Comparison of ENCODE assay signal across 18 cellular contexts in the genomic region with DNA sequence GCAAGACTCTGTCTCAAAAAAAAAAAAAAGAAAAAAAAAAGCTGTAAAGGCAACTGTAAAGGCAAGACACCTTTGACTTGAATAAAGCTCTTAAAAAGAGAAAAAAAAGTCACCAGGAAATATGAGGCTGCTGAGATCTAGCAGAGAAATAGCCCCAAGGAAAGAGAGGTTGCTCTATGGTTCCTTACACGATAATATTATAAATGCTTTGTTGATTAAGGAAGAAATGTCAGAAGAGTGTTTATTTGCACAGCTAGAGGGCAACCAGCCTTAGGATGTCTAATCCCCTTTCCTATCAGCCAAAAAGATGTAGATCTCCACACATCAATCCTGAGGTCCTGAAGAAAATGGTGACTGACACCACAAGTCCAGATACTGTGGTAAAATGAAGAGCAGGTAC. TPM values are rescaled to one million over a fixed set of nuclear protein-coding genes. Genes with fewer than 3 reads are reported as not detected.
A peak's percentile ranks its signal among the peaks of the same experiment; 100 is the strongest.
DNase-seq lines count a peak whose midpoint lies in the region; ATAC-seq and TF ChIP-seq lines count a peak whose summit lies in the region.
"Had no signal": no experiment of that assay in that cellular context is flagged by ENCODE, and none has a peak within 500 bp of the region (broad histone marks: within the 10 kb centered on the region; RNA-seq: fewer than 3 reads in every experiment).

No MANE protein-coding gene starts in this region.

- no peak overlapping the region for H3K4me3 Mint-ChIP-seq in stimulated activated memory B cell treated with anti-CD40 and anti-IgM and Interleukin-4, amounts not matched to agents 10 μg/mL and 1 μg/mL and 100 μg/mL, for 72 hours
- H3K4me3 Mint-ChIP-seq: activated CD4-positive, alpha-beta T cell treated with anti-CD3 and anti-CD28 coated beads, Interleukin-2, amount 10 ng/mL, durations not matched to agents 24 days and 14 days had no signal

- no peak overlapping the region for H3K4ac ChIP-seq in mesenchymal stem cell (ENCODE audit: low read depth in 1 of 2, low read length in 2 of 2)

- intact Hi-C loops in ascending aorta (cut with DNase I): no loop called here

- no peaks in the 10 kb centered on the region for H3K9me3 Mint-ChIP-seq in stimulated activated memory B cell treated with anti-CD40 and anti-IgM and Interleukin-4, amounts not matched to agents 10 μg/mL and 1 μg/mL and 100 μg/mL, for 72 hours
- H3K9me3 Mint-ChIP-seq: activated CD4-positive, alpha-beta T cell treated with anti-CD3 and anti-CD28 coated beads, Interleukin-2, amount 10 ng/mL, durations not matched to agents 24 days and 14 days had no signal

- H2BK12ac ChIP-seq in mesenchymal stem cell (ENCODE audit: low read length in 2 of 2): no peak overlapping the region

- peaks cover 53% of the 10 kb centered on the region for H3K27me3 Mint-ChIP-seq in stimulated activated memory B cell treated with anti-CD40 and anti-IgM and Interleukin-4, amounts not matched to agents 10 μg/mL and 1 μg/mL and 100 μg/mL, for 72 hours

- no peak overlapping the region for H2BK120ac ChIP-seq in mesenchymal stem cell (ENCODE audit: low read depth, low read length)

- peak overlapping the region in 1 of 2 experiments; percentile 85 for H3K18ac ChIP-seq in mesenchymal stem cell (ENCODE audit: low read depth in 1 of 2, low read length in 2 of 2)

- peak overlapping the region; percentile 69 for H3K9ac ChIP-seq in mesenchymal stem cell (ENCODE audit: low read length)

- no peak for ATAC-seq in stimulated activated memory B cell treated with anti-CD40 and anti-IgM and Interleukin-4, amounts not matched to agents 10 μg/mL and 1 μg/mL and 100 μg/mL, for 72 hours
- ATAC-seq in GM21447 (IDR thresholded peaks at IDR 0.05; ENCODE audit: unreplicated experiment): no peak
- no peak for ATAC-seq in GM18870 (IDR thresholded peaks at IDR 0.05; ENCODE audit: unreplicated experiment)

- H3K27ac ChIP-seq in AG04450 (ENCODE audit: low read depth, low read length) (peak overlapping the region; percentile 76), ascending aorta (peak overlapping the region; percentile 52 to 82), mesenchymal stem cell (ENCODE audit: low read length, poor library complexity, severe bottlenecking) (no peak overlapping the region), skin epidermis (peak overlapping the region in 14 of 21 experiments; percentile 2 to 73 (median 56)), substantia nigra (ENCODE audit: low read depth, low read length, poor library complexity, severe bottlenecking) (no peak overlapping the region)

- DNase-seq in AG04450 (ENCODE audit: low read depth, low spot score) (no peak), ascending aorta (ENCODE audit: low spot score in 2 of 2) (no peak), mesenchymal stem cell (no peak), substantia nigra (lab: John Stamatoyannopoulos, UW) (no peak)
- DNase-seq: activated CD4-positive, alpha-beta T cell treated with anti-CD3 and anti-CD28 coated beads, Interleukin-2, amount 10 ng/mL, durations not matched to agents 24 days and 14 days; activated CD8-positive, alpha-beta memory T cell treated with anti-CD3 and anti-CD28 coated beads, Interleukin-2, amount 50 U/mL, for 48 hours; activated gamma-delta T cell; adrenal gland; central memory CD4-positive, alpha-beta T cell; effector memory CD4-positive, alpha-beta T cell; MM.1S; NCI-H146; NCI-H2171 treated with DMSO at 0.1 percent for 48 hours; NCI-H748 treated with DMSO at 0.1 percent for 48 hours had no signal

- H3K27ac Mint-ChIP-seq in stimulated activated memory B cell treated with anti-CD40 and anti-IgM and Interleukin-4, amounts not matched to agents 10 μg/mL and 1 μg/mL and 100 μg/mL, for 72 hours: no peak overlapping the region
- H3K27ac Mint-ChIP-seq: activated CD4-positive, alpha-beta T cell treated with anti-CD3 and anti-CD28 coated beads, Interleukin-2, amount 10 ng/mL, durations not matched to agents 24 days and 14 days had no signal

- H3K4me1 Mint-ChIP-seq in stimulated activated memory B cell treated with anti-CD40 and anti-IgM and Interleukin-4, amounts not matched to agents 10 μg/mL and 1 μg/mL and 100 μg/mL, for 72 hours: no peaks in the 10 kb centered on the region
- H3K4me1 Mint-ChIP-seq: activated CD4-positive, alpha-beta T cell treated with anti-CD3 and anti-CD28 coated beads, Interleukin-2, amount 10 ng/mL, durations not matched to agents 24 days and 14 days had no signal

- no peaks in the 10 kb centered on the region for H3K27me3 ChIP-seq in AG04450 (ENCODE audit: control insufficient read depth, insufficient read depth, low read length)
- H3K27me3 ChIP-seq in ascending aorta: no peaks in the 10 kb centered on the region
- no peaks in the 10 kb centered on the region for H3K27me3 ChIP-seq in mesenchymal stem cell (ENCODE audit: control insufficient read depth in 1 of 2, insufficient read depth in 1 of 2, low read length in 2 of 2)
- H3K27me3 ChIP-seq: adrenal gland had no signal

- H3K36me3 Mint-ChIP-seq in stimulated activated memory B cell treated with anti-CD40 and anti-IgM and Interleukin-4, amounts not matched to agents 10 μg/mL and 1 μg/mL and 100 μg/mL, for 72 hours: no peaks in the 10 kb centered on the region

- H3K9me3 ChIP-seq in AG04450 (ENCODE audit: control insufficient read depth, insufficient read depth, low read length) (no peaks in the 10 kb centered on the region), ascending aorta (no peaks in the 10 kb centered on the region), mesenchymal stem cell (ENCODE audit: control insufficient read depth, low read length) (no peaks in the 10 kb centered on the region)
- H3K9me3 ChIP-seq: adrenal gland had no signal

- no peak overlapping the region for H3K14ac ChIP-seq in mesenchymal stem cell (ENCODE audit: low read length in 2 of 2)

- H3K4me1 ChIP-seq in ascending aorta (peaks cover 4 to 14% of the 10 kb centered on the region in 2 donors), mesenchymal stem cell (ENCODE audit: control insufficient read depth, insufficient read depth, low read depth, low read length) (peaks cover 4% of the 10 kb centered on the region)

- no peaks in the 10 kb centered on the region for H3K36me3 ChIP-seq in ascending aorta
- H3K36me3 ChIP-seq in mesenchymal stem cell (ENCODE audit: control insufficient read depth in 1 of 2, insufficient read depth in 2 of 2, low read depth in 1 of 2, low read length in 2 of 2): no peaks in the 10 kb centered on the region
- H3K36me3 ChIP-seq: adrenal gland had no signal

- H2BK5ac ChIP-seq in mesenchymal stem cell (ENCODE audit: low read depth, low read length, poor library complexity, severe bottlenecking): no peak overlapping the region

- CTCF ChIA-PET in AG04450 (lab: Charles Lee): interaction anchor here (1.3 to 6.8 kb wide), 3 partner anchors 69 to 154 kb away, joined by 3 to 28 read pairs (median 4); no protein-coding TSS in a partner anchor

- H3K23ac ChIP-seq in mesenchymal stem cell (ENCODE audit: low read length in 2 of 2): no peak overlapping the region

- H4K8ac ChIP-seq in mesenchymal stem cell (ENCODE audit: low read length): no peak overlapping the region

- POLR2A ChIA-PET in AG04450 (lab: Yijun Ruan, JAX): interaction anchor here (1.3 to 2.7 kb wide), 6 partner anchors 12 to 69 kb away, joined by 3 to 25 read pairs (median 6); a partner anchor contains a TSS

- WGBS in mesenchymal stem cell: no CpG with 5 or more reads among the region's 1 CpG

- H3K4me2 ChIP-seq in mesenchymal stem cell (ENCODE audit: low read length, poor library complexity, severe bottlenecking): no peak overlapping the region

- TF ChIP-seq CTCF in AG04450 (IDR thresholded peaks at IDR 0.05; ENCODE audit: low read depth, low read length) (no peak), ascending aorta (IDR thresholded peaks at IDR 0.05) (no peak)

- no peak overlapping the region for H2BK15ac ChIP-seq in mesenchymal stem cell (ENCODE audit: low read depth, poor library complexity, severe bottlenecking)

- no peak overlapping the region for H4K91ac ChIP-seq in mesenchymal stem cell (ENCODE audit: low read length)

- no peak overlapping the region for H2AK5ac ChIP-seq in mesenchymal stem cell (ENCODE audit: low read length, severe bottlenecking)

- H2AFZ ChIP-seq in mesenchymal stem cell (ENCODE audit: low read depth, low read length): no peak overlapping the region

- H3K4me3 ChIP-seq in AG04450 (ENCODE audit: low read depth, low read length): no peak overlapping the region
- no peak overlapping the region for H3K4me3 ChIP-seq in ascending aorta
- H3K4me3 ChIP-seq in mesenchymal stem cell (ENCODE audit: insufficient read depth in 1 of 2, low read depth in 1 of 2, low read length in 2 of 2): no peak overlapping the region
- no peak overlapping the region for H3K4me3 ChIP-seq in skin epidermis
- H3K4me3 ChIP-seq: adrenal gland had no signal

- H3K79me1 ChIP-seq in mesenchymal stem cell (replicated peaks; ENCODE audit: low read length, poor library complexity, severe bottlenecking): peaks cover 26% of the 10 kb centered on the region

RNA-seq across cellular contexts. Expression of a gene that starts 32.0 kb away (rescaled TPM):
- 253 and 288 TPM in 2 replicates for polyA plus RNA-seq in AG04450 (2011; rRNA removed)
- polyA minus RNA-seq in AG04450 (2011; rRNA and poly(A)+ RNA removed): 393 and 415 TPM in 2 replicates
- total RNA-seq in ascending aorta: 58.1 TPM
- polyA plus RNA-seq in mesenchymal stem cell (2013, experiment 1 of 2): 115 TPM
- 114 TPM for polyA plus RNA-seq in mesenchymal stem cell (2013, experiment 2 of 2)

Comparison
In these comparisons a context has a peak if more than half of its experiments do, and no peak if none do; other contexts are left out.
1. H3K27ac ChIP-seq: peak in AG04450 (single experiment), ascending aorta (2 of 2) and skin epidermis (14 of 21); none in mesenchymal stem cell (single experiment) and substantia nigra (single experiment).